In genomic region chr3:150130404-150131100, GRCh38 we compare ENCODE assay signal across 24 cellular contexts.
DNase-seq lines count a peak whose midpoint lies in the region; ATAC-seq and TF ChIP-seq lines count a peak whose summit lies in the region.
"Had no signal": no experiment of that assay in that cellular context is flagged by ENCODE, and none has a peak within 500 bp of the region (broad histone marks: within the 10 kb centered on the region; RNA-seq: fewer than 3 reads in every experiment).

No MANE protein-coding gene starts in this region.

- H3K4me1 ChIP-seq in HUES48 (ENCODE audit: control insufficient read depth, insufficient read depth, low read length): peaks cover 38% of the 10 kb centered on the region
- no peaks in the 10 kb centered on the region for H3K4me1 ChIP-seq in esophagus muscularis mucosa
- H3K4me1 ChIP-seq in naive thymus-derived CD4-positive, alpha-beta T cell (ENCODE audit: control insufficient read depth in 2 of 2, insufficient read depth in 2 of 2, low read length in 2 of 2): no peaks in the 10 kb centered on the region
- H3K4me1 ChIP-seq: uterus had no signal

- H3K27me3 Mint-ChIP-seq in naive thymus-derived CD4-positive, alpha-beta T cell: peaks cover 16 to 22% (median 20%) of the 10 kb centered on the region in 5 donors
- H3K27me3 Mint-ChIP-seq: brain had no signal

- H3K4me3 Mint-ChIP-seq in naive thymus-derived CD4-positive, alpha-beta T cell: no peak overlapping the region
- H3K4me3 Mint-ChIP-seq: activated naive CD4-positive, alpha-beta T cell treated with anti-CD3 and anti-CD28 coated beads for 36 hours; activated T-helper 1 cell treated with anti-CD3 and anti-CD28 coated beads, Interleukin-12 subunit alpha, Interleukin-12 subunit beta, Interleukin-2, Interleukin-4 antibody, amounts not matched to agents 30 ng/mL and 10 ng/mL and 1 ng/mL, durations not matched to agents 14 hours and 24 hours and 36 hours; brain; immature natural killer cell; stimulated activated naive CD8-positive, alpha-beta T cell treated with anti-CD3 and anti-CD28 coated beads, Interleukin-15, amount 100 ng/mL, for 72 hours had no signal

- intact Hi-C loops in esophagus muscularis mucosa (cut with DNase I): no loop called here
- intact Hi-C loops in naive thymus-derived CD4-positive, alpha-beta T cell (cut with micrococcal nuclease): no loop called here

- H3K4me3 ChIP-seq in HUES48 (ENCODE audit: low read depth, low read length) (peak overlapping the region; percentile 27), esophagus muscularis mucosa (no peak overlapping the region)
- H3K4me3 ChIP-seq in naive thymus-derived CD4-positive, alpha-beta T cell (ENCODE audit: low read length): no peak overlapping the region
- H3K4me3 ChIP-seq: GM12878, MG63, SJCRH30, skin epidermis, uterus had no signal

- ATAC-seq in naive thymus-derived CD4-positive, alpha-beta T cell: peak; percentile 20
- no peak for ATAC-seq in activated naive CD4-positive, alpha-beta T cell treated with anti-CD3 and anti-CD28 coated beads, Interleukin-2, amount 50 U/mL, for 72 hours
- ATAC-seq in HG03139 (IDR thresholded peaks at IDR 0.05; ENCODE audit: unreplicated experiment): no peak
- ATAC-seq: GM12878; left colon; stimulated activated naive CD8-positive, alpha-beta T cell treated with anti-CD3 and anti-CD28 coated beads, Interleukin-15, amount 100 ng/mL, for 72 hours had no signal

- POLR2A ChIA-PET in naive thymus-derived CD4-positive, alpha-beta T cell (lab: Charles Lee): no interaction called here

- H3K36me3 ChIP-seq in HUES48 (ENCODE audit: control insufficient read depth, insufficient read depth, low read length): no peaks in the 10 kb centered on the region
- H3K36me3 ChIP-seq in esophagus muscularis mucosa: no peaks in the 10 kb centered on the region
- no peaks in the 10 kb centered on the region for H3K36me3 ChIP-seq in naive thymus-derived CD4-positive, alpha-beta T cell (ENCODE audit: control insufficient read depth in 2 of 3, insufficient read depth in 3 of 3, low read length in 3 of 3)
- H3K36me3 ChIP-seq: MG63, SJCRH30, uterus had no signal

- TF ChIP-seq POLR2A in esophagus muscularis mucosa (IDR thresholded peaks at IDR 0.05; ENCODE audit: low read depth): no peak

- no peak overlapping the region for H3K9ac ChIP-seq in HUES48 (ENCODE audit: low read depth, low read length)

- TF ChIP-seq CTCF in esophagus muscularis mucosa (IDR thresholded peaks at IDR 0.05): no peak

- no peaks in the 10 kb centered on the region for H3K36me3 Mint-ChIP-seq in naive thymus-derived CD4-positive, alpha-beta T cell
- no peaks in the 10 kb centered on the region for H3K36me3 Mint-ChIP-seq in activated naive CD4-positive, alpha-beta T cell treated with anti-CD3 and anti-CD28 coated beads, Interleukin-2, amount 50 U/mL, for 72 hours
- H3K36me3 Mint-ChIP-seq: brain, immature natural killer cell had no signal

- DNase-seq in NCI-H187 treated with DMSO at 0.1 percent for 48 hours (lab: John Stamatoyannopoulos, UW) (peak; percentile 70), esophagus muscularis mucosa (ENCODE audit: extremely low spot score) (peak; percentile 47), NCI-H526 treated with DMSO at 0.1 percent for 48 hours (lab: John Stamatoyannopoulos, UW) (no peak)
- DNase-seq in naive thymus-derived CD4-positive, alpha-beta T cell: no peak
- DNase-seq in activated naive CD4-positive, alpha-beta T cell treated with anti-CD3 and anti-CD28 coated beads, Interleukin-2, amount 50 U/mL, for 72 hours (ENCODE audit: low spot score in 2 of 2): no peak
- DNase-seq: activated CD4-positive, CD25-positive, alpha-beta regulatory T cell; activated naive CD4-positive, alpha-beta T cell treated with anti-CD3 and anti-CD28 coated beads for 36 hours; GOT3; immature natural killer cell; KG1; left colon; MG63; NCI-H1105 treated with DMSO at 0.1 percent for 48 hours; occipital lobe; SJCRH30; stimulated activated naive CD8-positive, alpha-beta T cell treated with anti-CD3 and anti-CD28 coated beads, Interleukin-15, amount 100 ng/mL, for 72 hours; uterus had no signal

- H3K27me3 ChIP-seq in HUES48 (ENCODE audit: control insufficient read depth, insufficient read depth, low read length): no peaks in the 10 kb centered on the region
- no peaks in the 10 kb centered on the region for H3K27me3 ChIP-seq in esophagus muscularis mucosa
- no peaks in the 10 kb centered on the region for H3K27me3 ChIP-seq in naive thymus-derived CD4-positive, alpha-beta T cell (ENCODE audit: control insufficient read depth in 2 of 2, insufficient read depth in 2 of 2, low read length in 2 of 2)
- H3K27me3 ChIP-seq: MG63, SJCRH30, uterus had no signal

- WGBS in esophagus muscularis mucosa: 86% methylated on average over 5 of the region's 5 CpGs

- TF ChIP-seq EP300 in esophagus muscularis mucosa (IDR thresholded peaks at IDR 0.05): no peak

- H3K9me3 ChIP-seq in HUES48 (ENCODE audit: control insufficient read depth, insufficient read depth, low read length) (no peaks in the 10 kb centered on the region), esophagus muscularis mucosa (no peaks in the 10 kb centered on the region)
- H3K9me3 ChIP-seq in naive thymus-derived CD4-positive, alpha-beta T cell (ENCODE audit: control insufficient read depth in 2 of 3, low read length in 3 of 3): no peaks in the 10 kb centered on the region
- H3K9me3 ChIP-seq: MG63, uterus had no signal

- peaks cover 0 to 1% (median 0%) of the 10 kb centered on the region in 7 donors for H3K4me1 Mint-ChIP-seq in naive thymus-derived CD4-positive, alpha-beta T cell
- H3K4me1 Mint-ChIP-seq: immature natural killer cell; stimulated activated naive CD8-positive, alpha-beta T cell treated with anti-CD3 and anti-CD28 coated beads, Interleukin-15, amount 100 ng/mL, for 72 hours had no signal

- no peaks in the 10 kb centered on the region for H3K9me3 Mint-ChIP-seq in naive thymus-derived CD4-positive, alpha-beta T cell
- no peaks in the 10 kb centered on the region for H3K9me3 Mint-ChIP-seq in activated naive CD4-positive, alpha-beta T cell treated with anti-CD3 and anti-CD28 coated beads, Interleukin-2, amount 50 U/mL, for 72 hours
- H3K9me3 Mint-ChIP-seq: activated naive CD4-positive, alpha-beta T cell treated with anti-CD3 and anti-CD28 coated beads for 36 hours; activated T-helper 1 cell treated with anti-CD3 and anti-CD28 coated beads, Interleukin-12 subunit alpha, Interleukin-12 subunit beta, Interleukin-2, Interleukin-4 antibody, amounts not matched to agents 30 ng/mL and 10 ng/mL and 1 ng/mL, durations not matched to agents 14 hours and 24 hours and 36 hours; brain; immature natural killer cell; stimulated activated naive CD8-positive, alpha-beta T cell treated with anti-CD3 and anti-CD28 coated beads, Interleukin-15, amount 100 ng/mL, for 72 hours had no signal

- peak overlapping the region; percentile 84 for H3K27ac ChIP-seq in HUES48 (ENCODE audit: low read depth, low read length)
- no peak overlapping the region for H3K27ac ChIP-seq in esophagus muscularis mucosa (replicated peaks in 1 of 4)
- no peak overlapping the region for H3K27ac ChIP-seq in naive thymus-derived CD4-positive, alpha-beta T cell (ENCODE audit: low read depth, low read length)
- H3K27ac ChIP-seq: C4-2B, skin epidermis, uterus had no signal

- CTCF ChIA-PET in naive thymus-derived CD4-positive, alpha-beta T cell (lab: Charles Lee): interaction anchor here (0.7 kb wide), 1 partner anchor 1100 kb away, joined by 5 read pairs; no protein-coding TSS in a partner anchor

- H3K27ac Mint-ChIP-seq in naive thymus-derived CD4-positive, alpha-beta T cell: no peak overlapping the region
- peak overlapping the region in 1 of 2 donors; percentile 44 for H3K27ac Mint-ChIP-seq in activated naive CD4-positive, alpha-beta T cell treated with anti-CD3 and anti-CD28 coated beads, Interleukin-2, amount 50 U/mL, for 72 hours
- H3K27ac Mint-ChIP-seq: activated naive CD4-positive, alpha-beta T cell treated with anti-CD3 and anti-CD28 coated beads for 36 hours; activated T-helper 1 cell treated with anti-CD3 and anti-CD28 coated beads, Interleukin-12 subunit alpha, Interleukin-12 subunit beta, Interleukin-2, Interleukin-4 antibody, amounts not matched to agents 30 ng/mL and 10 ng/mL and 1 ng/mL, durations not matched to agents 14 hours and 24 hours and 36 hours; immature natural killer cell; stimulated activated naive CD8-positive, alpha-beta T cell treated with anti-CD3 and anti-CD28 coated beads, Interleukin-15, amount 100 ng/mL, for 72 hours had no signal

Comparison
In these comparisons a context has a peak if more than half of its experiments do, and no peak if none do; other contexts are left out.
1. DNase-seq: peak in NCI-H187 treated with DMSO at 0.1 percent for 48 hours (single experiment) and esophagus muscularis mucosa (single experiment); none in naive thymus-derived CD4-positive, alpha-beta T cell (0 of 9), activated naive CD4-positive, alpha-beta T cell treated with anti-CD3 and anti-CD28 coated beads, Interleukin-2, amount 50 U/mL, for 72 hours (0 of 2) and NCI-H526 treated with DMSO at 0.1 percent for 48 hours (single experiment).